Comparison of ENCODE assay signal across 36 cellular contexts in the genomic region with DNA sequence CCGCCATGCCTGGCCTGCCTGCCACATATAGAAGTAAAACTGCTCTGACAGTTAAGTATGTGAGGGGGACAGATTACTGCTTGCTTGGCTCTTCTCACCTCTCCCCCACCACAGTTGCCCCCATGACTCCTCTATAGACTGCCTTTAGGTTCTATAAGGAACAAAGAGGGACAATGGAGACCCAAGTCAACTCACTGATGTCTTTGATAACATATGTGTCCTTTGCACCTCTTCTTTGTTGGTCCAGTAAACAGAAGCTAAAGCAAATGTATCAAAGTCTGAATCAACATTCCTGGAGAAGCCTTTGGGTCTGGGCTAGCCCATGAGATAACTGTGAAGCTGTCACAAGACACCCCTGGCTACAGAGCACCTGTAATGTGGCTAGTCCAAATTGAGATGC. TPM values are rescaled to one million over a fixed set of nuclear protein-coding genes. Genes with fewer than 3 reads are reported as not detected.
"Had no signal": no experiment of that assay in that cellular context is flagged by ENCODE, and none has a peak within 500 bp of the region (broad histone marks: within the 10 kb centered on the region; RNA-seq: fewer than 3 reads in every experiment).

No MANE protein-coding gene starts in this region.

- H3K4me3 Mint-ChIP-seq: activated B cell treated with CpG ODN at 0.5 μM for 24 hours; activated CD4-positive, alpha-beta memory T cell treated with anti-CD3 and anti-CD28 coated beads for 36 hours; activated CD4-positive, alpha-beta T cell treated with anti-CD3 and anti-CD28 coated beads, Interleukin-2, amount 10 ng/mL, durations not matched to agents 24 days and 14 days; activated CD8-positive, alpha-beta T cell treated with anti-CD3 and anti-CD28 coated beads for 36 hours; activated naive CD4-positive, alpha-beta T cell treated with anti-CD3 and anti-CD28 coated beads for 36 hours; activated naive CD8-positive, alpha-beta T cell treated with anti-CD3 and anti-CD28 coated beads for 36 hours; activated T-cell treated with anti-CD3 and anti-CD28 coated beads, Interleukin-2, amount 50 U/mL, for 4 hours; activated T-cell treated with anti-CD3 and anti-CD28 coated beads, Interleukin-2, amount 50 U/mL, for 72 hours; activated T-helper 1 cell treated with anti-CD3 and anti-CD28 coated beads, Interleukin-12 subunit alpha, Interleukin-12 subunit beta, Interleukin-2, Interleukin-4 antibody, amounts not matched to agents 30 ng/mL and 10 ng/mL and 1 ng/mL, durations not matched to agents 14 hours and 24 hours and 36 hours; activated T-helper 17 cell treated with anti-CD3 and anti-CD28 coated beads, Interleukin-2, amount 50 U/mL, for 72 hours; T-helper 1 cell treated with Interleukin-12 subunit alpha and Interleukin-12 subunit beta and Interleukin-4 antibody, amounts not matched to agents 30 μg/mL and 1 μg/mL, for 36 hours; T-helper 2 cell treated with Interferon-gamma antibody and Interleukin-4, amounts not matched to agents 5 μg/mL and 100 μg/mL, for 36 hours had no signal

- H3K4me1 ChIP-seq: body of pancreas, breast epithelium had no signal

- H3K9me3 ChIP-seq: adrenal gland, body of pancreas, breast epithelium had no signal

- H3K4me3 ChIP-seq: adrenal gland, body of pancreas, breast epithelium had no signal

- ATAC-seq: activated CD8-positive, alpha-beta T cell treated with anti-CD3 and anti-CD28 coated beads for 36 hours; activated naive CD4-positive, alpha-beta T cell treated with anti-CD3 and anti-CD28 coated beads, Interleukin-2, amount 50 U/mL, for 72 hours; activated T-cell treated with anti-CD3 and anti-CD28 coated beads, Interleukin-2, amount 50 U/mL, for 4 hours; activated T-cell treated with anti-CD3 and anti-CD28 coated beads, Interleukin-2, amount 50 U/mL, for 72 hours; activated T-helper 17 cell treated with anti-CD3 and anti-CD28 coated beads, Interleukin-2, amount 50 U/mL, for 72 hours; body of pancreas had no signal

- H3K27ac Mint-ChIP-seq: activated B cell treated with CpG ODN at 0.5 μM for 24 hours; activated CD4-positive, alpha-beta memory T cell treated with anti-CD3 and anti-CD28 coated beads for 36 hours; activated CD4-positive, alpha-beta T cell treated with anti-CD3 and anti-CD28 coated beads, Interleukin-2, amount 10 ng/mL, durations not matched to agents 24 days and 14 days; activated CD8-positive, alpha-beta T cell treated with anti-CD3 and anti-CD28 coated beads for 36 hours; activated naive CD4-positive, alpha-beta T cell treated with anti-CD3 and anti-CD28 coated beads for 36 hours; activated naive CD4-positive, alpha-beta T cell treated with anti-CD3 and anti-CD28 coated beads, Interleukin-2, amount 50 U/mL, for 72 hours; activated naive CD8-positive, alpha-beta T cell treated with anti-CD3 and anti-CD28 coated beads for 36 hours; activated T-cell treated with anti-CD3 and anti-CD28 coated beads, Interleukin-2, amount 50 U/mL, for 72 hours; activated T-helper 1 cell treated with anti-CD3 and anti-CD28 coated beads, Interleukin-12 subunit alpha, Interleukin-12 subunit beta, Interleukin-2, Interleukin-4 antibody, amounts not matched to agents 30 ng/mL and 10 ng/mL and 1 ng/mL, durations not matched to agents 14 hours and 24 hours and 36 hours; activated T-helper 17 cell treated with anti-CD3 and anti-CD28 coated beads, Interleukin-2, amount 50 U/mL, for 72 hours; T-helper 1 cell treated with Interleukin-12 subunit alpha and Interleukin-12 subunit beta and Interleukin-4 antibody, amounts not matched to agents 30 μg/mL and 1 μg/mL, for 36 hours; T-helper 2 cell treated with Interferon-gamma antibody and Interleukin-4, amounts not matched to agents 5 μg/mL and 100 μg/mL, for 36 hours had no signal

- H3K27ac ChIP-seq: adrenal gland, body of pancreas, brain microvascular endothelial cell, breast epithelium, VCaP had no signal

- H3K36me3 ChIP-seq: adrenal gland, brain microvascular endothelial cell, breast epithelium had no signal

- H3K36me3 Mint-ChIP-seq: activated CD4-positive, alpha-beta memory T cell treated with anti-CD3 and anti-CD28 coated beads for 36 hours; activated naive CD4-positive, alpha-beta T cell treated with anti-CD3 and anti-CD28 coated beads, Interleukin-2, amount 50 U/mL, for 72 hours; activated naive CD8-positive, alpha-beta T cell treated with anti-CD3 and anti-CD28 coated beads for 36 hours had no signal

- DNase-seq: activated B cell treated with CpG ODN at 0.5 μM for 24 hours; activated CD4-positive, alpha-beta memory T cell treated with anti-CD3 and anti-CD28 coated beads for 36 hours; activated CD4-positive, alpha-beta T cell treated with anti-CD3 and anti-CD28 coated beads for 4 hours; activated CD4-positive, alpha-beta T cell treated with anti-CD3 and anti-CD28 coated beads, Interleukin-2, amount 10 ng/mL, durations not matched to agents 24 days and 14 days; activated CD4-positive, alpha-beta T cell treated with anti-CD3 and anti-CD28 coated beads, Interleukin-2, amount 50 U/mL, for 1 hour; activated CD4-positive, alpha-beta T cell treated with anti-CD3 and anti-CD28 coated beads, Interleukin-2, amount 50 U/mL, for 4 hours; activated CD4-positive, CD25-positive, alpha-beta regulatory T cell treated with anti-CD3 and anti-CD28 coated beads, Interleukin-2, amount 50 U/mL, for 72 hours; activated CD8-positive, alpha-beta memory T cell treated with anti-CD3 and anti-CD28 coated beads, Interleukin-2, amount 50 U/mL, for 4 hours; activated CD8-positive, alpha-beta T cell treated with anti-CD3 and anti-CD28 coated beads for 36 hours; activated effector memory CD4-positive, alpha-beta T cell treated with anti-CD3 and anti-CD28 coated beads, Interleukin-2, amount 50 U/mL, for 16 hours; activated gamma-delta T cell treated with Interleukin-2 at 50 U/mL for 16 hours; activated naive CD4-positive, alpha-beta T cell; activated naive CD4-positive, alpha-beta T cell treated with anti-CD3 and anti-CD28 coated beads for 36 hours; activated naive CD4-positive, alpha-beta T cell treated with anti-CD3 and anti-CD28 coated beads, Interleukin-2, amount 50 U/mL, for 16 hours; activated naive CD8-positive, alpha-beta T cell treated with anti-CD3 and anti-CD28 coated beads for 36 hours; activated T-cell treated with anti-CD3 and anti-CD28 coated beads for 4 hours; activated T-cell treated with anti-CD3 and anti-CD28 coated beads, Interleukin-2, amount 50 U/mL, for 1 hour; activated T-cell treated with anti-CD3 and anti-CD28 coated beads, Interleukin-2, amount 50 U/mL, for 4 hours; activated T-cell treated with anti-CD3 and anti-CD28 coated beads, Interleukin-2, amount 50 U/mL, for 72 hours; adrenal gland; amniotic stem cell; aorta; body of pancreas; brain microvascular endothelial cell; central memory CD4-positive, alpha-beta T cell; T-helper 1 cell; T-helper 2 cell; T-helper 9 cell had no signal

- H3K9me3 Mint-ChIP-seq: activated B cell treated with CpG ODN at 0.5 μM for 24 hours; activated CD4-positive, alpha-beta memory T cell treated with anti-CD3 and anti-CD28 coated beads for 36 hours; activated CD8-positive, alpha-beta T cell treated with anti-CD3 and anti-CD28 coated beads for 36 hours; activated naive CD4-positive, alpha-beta T cell treated with anti-CD3 and anti-CD28 coated beads for 36 hours; activated naive CD4-positive, alpha-beta T cell treated with anti-CD3 and anti-CD28 coated beads, Interleukin-2, amount 50 U/mL, for 72 hours; activated naive CD8-positive, alpha-beta T cell treated with anti-CD3 and anti-CD28 coated beads for 36 hours; activated T-cell treated with anti-CD3 and anti-CD28 coated beads, Interleukin-2, amount 50 U/mL, for 4 hours; activated T-cell treated with anti-CD3 and anti-CD28 coated beads, Interleukin-2, amount 50 U/mL, for 72 hours; activated T-helper 1 cell treated with anti-CD3 and anti-CD28 coated beads, Interleukin-12 subunit alpha, Interleukin-12 subunit beta, Interleukin-2, Interleukin-4 antibody, amounts not matched to agents 30 ng/mL and 10 ng/mL and 1 ng/mL, durations not matched to agents 14 hours and 24 hours and 36 hours; activated T-helper 17 cell treated with anti-CD3 and anti-CD28 coated beads, Interleukin-2, amount 50 U/mL, for 72 hours; T-helper 1 cell treated with Interleukin-12 subunit alpha and Interleukin-12 subunit beta and Interleukin-4 antibody, amounts not matched to agents 30 μg/mL and 1 μg/mL, for 36 hours; T-helper 2 cell treated with Interferon-gamma antibody and Interleukin-4, amounts not matched to agents 5 μg/mL and 100 μg/mL, for 36 hours had no signal

- H3K4me1 Mint-ChIP-seq: activated B cell treated with CpG ODN at 0.5 μM for 24 hours; activated CD4-positive, alpha-beta T cell treated with anti-CD3 and anti-CD28 coated beads, Interleukin-2, amount 10 ng/mL, durations not matched to agents 24 days and 14 days; activated naive CD8-positive, alpha-beta T cell treated with anti-CD3 and anti-CD28 coated beads for 36 hours; activated T-helper 17 cell treated with anti-CD3 and anti-CD28 coated beads, Interleukin-2, amount 50 U/mL, for 72 hours had no signal

- H3K27me3 ChIP-seq: adrenal gland, body of pancreas, brain microvascular endothelial cell, breast epithelium had no signal

RNA-seq across cellular contexts. Expression of a gene that starts 38.9 kb away (rescaled TPM):
- total RNA-seq: activated B cell treated with CpG ODN at 0.5 μM for 24 hours; activated CD4-positive, alpha-beta memory T cell treated with anti-CD3 and anti-CD28 coated beads for 36 hours; activated CD4-positive, alpha-beta T cell treated with anti-CD3 and anti-CD28 coated beads, Interleukin-2, amount 10 ng/mL, durations not matched to agents 24 days and 14 days; activated CD8-positive, alpha-beta memory T cell treated with anti-CD3 and anti-CD28 coated beads for 36 hours; activated CD8-positive, alpha-beta T cell treated with anti-CD3 and anti-CD28 coated beads for 36 hours; activated naive CD4-positive, alpha-beta T cell treated with anti-CD3 and anti-CD28 coated beads for 36 hours; activated naive CD4-positive, alpha-beta T cell treated with anti-CD3 and anti-CD28 coated beads, Interleukin-2, amount 50 U/mL, for 72 hours; activated naive CD8-positive, alpha-beta T cell treated with anti-CD3 and anti-CD28 coated beads for 36 hours; activated T-helper 1 cell treated with anti-CD3 and anti-CD28 coated beads, Interleukin-12 subunit alpha, Interleukin-12 subunit beta, Interleukin-2, Interleukin-4 antibody, amounts not matched to agents 30 ng/mL and 10 ng/mL and 1 ng/mL, durations not matched to agents 14 hours and 24 hours and 36 hours; activated T-helper 17 cell treated with anti-CD3 and anti-CD28 coated beads, Interleukin-2, amount 50 U/mL, for 72 hours had no signal
